7 cellular contexts compared by ENCODE assay signal in genomic region chr2:60657673-60658072, GRCh38.
"Had no signal": no experiment of that assay in that cellular context is flagged by ENCODE, and none has a peak within 500 bp of the region (broad histone marks: within the 10 kb centered on the region; RNA-seq: fewer than 3 reads in every experiment).

No MANE protein-coding gene starts in this region.

- H3K4me3 Mint-ChIP-seq: HFFc6, IgD-negative memory B cell had no signal

- DNase-seq: GM23248, GOT3, H7, HFFc6 had no signal

- ATAC-seq: HCT116, HepG2 had no signal

- H3K27ac Mint-ChIP-seq: HFFc6, IgD-negative memory B cell had no signal

- H3K9me3 Mint-ChIP-seq: HFFc6, IgD-negative memory B cell had no signal

- H3K36me3 Mint-ChIP-seq: IgD-negative memory B cell had no signal
